Comparison of ENCODE assay signal across 6 cellular contexts in genomic region chr7:39105720-39106119, GRCh38.
"Had no signal": no experiment of that assay in that cellular context is flagged by ENCODE, and none has a peak within 500 bp of the region (broad histone marks: within the 10 kb centered on the region; RNA-seq: fewer than 3 reads in every experiment).

No MANE protein-coding gene starts in this region.

- H3K4me3 ChIP-seq: K562 had no signal

- H3K4me3 Mint-ChIP-seq: IgD-negative memory B cell had no signal

- DNase-seq: IMR-90, KBM-7 had no signal

- H3K36me3 Mint-ChIP-seq: IgD-negative memory B cell had no signal

- H3K27ac Mint-ChIP-seq: IgD-negative memory B cell had no signal

- H3K4me1 Mint-ChIP-seq: IgD-negative memory B cell had no signal

- H3K27ac ChIP-seq: HL-60 had no signal

- ATAC-seq: HepG2, K562 had no signal
